In the genomic region with DNA sequence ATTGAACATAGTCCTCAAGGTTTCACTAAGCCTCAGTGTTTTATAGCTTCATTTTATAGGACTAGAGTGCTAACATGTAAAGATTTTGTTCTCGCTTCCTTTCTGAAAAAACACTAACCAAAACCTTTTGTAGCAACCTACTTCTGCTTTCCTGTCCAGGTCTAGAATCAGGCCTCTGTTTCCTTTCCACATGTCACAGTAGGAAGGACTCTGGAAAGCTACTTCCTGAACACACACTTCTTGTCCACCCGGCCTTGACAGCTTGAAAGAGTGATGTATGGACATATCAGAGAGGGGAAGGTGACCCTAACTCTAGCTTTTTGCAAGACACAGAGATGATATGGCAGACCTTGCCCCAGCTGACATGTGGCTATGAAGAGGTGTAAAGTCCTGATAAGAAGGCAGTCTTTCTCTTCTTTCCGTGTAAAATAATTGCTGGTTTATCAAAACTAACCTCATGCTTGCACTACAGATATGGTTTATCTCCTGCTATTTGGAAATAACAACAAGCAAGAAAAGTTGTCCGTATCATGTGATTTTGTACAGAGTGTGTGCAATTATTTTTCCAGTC, we compare ENCODE assay signal across 1 cellular context.
A peak's percentile ranks its signal among the peaks of the same experiment; 100 is the strongest.
TF ChIP-seq lines count a peak whose summit lies in the region.

No MANE protein-coding gene starts in this region.

TF ChIP-seq in K562, 482 proteins besides CTCF, POLR2A, EP300 and RAD21 (continued from another document and continues in another):
- TF ChIP-seq, protein P1, sequence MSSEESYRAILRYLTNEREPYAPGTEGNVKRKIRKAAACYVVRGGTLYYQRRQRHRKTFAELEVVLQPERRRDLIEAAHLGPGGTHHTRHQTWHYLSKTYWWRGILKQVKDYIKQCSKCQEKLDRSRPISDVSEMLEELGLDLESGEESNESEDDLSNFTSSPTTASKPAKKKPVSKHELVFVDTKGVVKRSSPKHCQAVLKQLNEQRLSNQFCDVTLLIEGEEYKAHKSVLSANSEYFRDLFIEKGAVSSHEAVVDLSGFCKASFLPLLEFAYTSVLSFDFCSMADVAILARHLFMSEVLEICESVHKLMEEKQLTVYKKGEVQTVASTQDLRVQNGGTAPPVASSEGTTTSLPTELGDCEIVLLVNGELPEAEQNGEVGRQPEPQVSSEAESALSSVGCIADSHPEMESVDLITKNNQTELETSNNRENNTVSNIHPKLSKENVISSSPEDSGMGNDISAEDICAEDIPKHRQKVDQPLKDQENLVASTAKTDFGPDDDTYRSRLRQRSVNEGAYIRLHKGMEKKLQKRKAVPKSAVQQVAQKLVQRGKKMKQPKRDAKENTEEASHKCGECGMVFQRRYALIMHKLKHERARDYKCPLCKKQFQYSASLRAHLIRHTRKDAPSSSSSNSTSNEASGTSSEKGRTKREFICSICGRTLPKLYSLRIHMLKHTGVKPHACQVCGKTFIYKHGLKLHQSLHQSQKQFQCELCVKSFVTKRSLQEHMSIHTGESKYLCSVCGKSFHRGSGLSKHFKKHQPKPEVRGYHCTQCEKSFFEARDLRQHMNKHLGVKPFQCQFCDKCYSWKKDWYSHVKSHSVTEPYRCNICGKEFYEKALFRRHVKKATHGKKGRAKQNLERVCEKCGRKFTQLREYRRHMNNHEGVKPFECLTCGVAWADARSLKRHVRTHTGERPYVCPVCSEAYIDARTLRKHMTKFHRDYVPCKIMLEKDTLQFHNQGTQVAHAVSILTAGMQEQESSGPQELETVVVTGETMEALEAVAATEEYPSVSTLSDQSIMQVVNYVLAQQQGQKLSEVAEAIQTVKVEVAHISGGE (CRISPR knock-in tag; IDR thresholded peaks at IDR 0.05), result peak in 1 of 3 experiments; percentile 67; a peak in 2 of 6 replicates
- no peak for TF ChIP-seq ATF1 (CRISPR knock-in tag; IDR thresholded peaks at IDR 0.05)
- no peak for TF ChIP-seq ATF1 (tag; IDR thresholded peaks at IDR 0.05)
- TF ChIP-seq ZNF561 (CRISPR knock-in tag; conservative IDR thresholded peaks at IDR 0.05), result no peak
- TF ChIP-seq ARHGAP35 (IDR thresholded peaks at IDR 0.05; ENCODE audit: partially characterized antibody), result no peak
- no peak for TF ChIP-seq NFE2L1 (tag; IDR thresholded peaks at IDR 0.05; ENCODE audit: borderline replicate concordance, low read depth)
- no peak for TF ChIP-seq ZNF785 (CRISPR knock-in tag; IDR thresholded peaks at IDR 0.05)
- TF ChIP-seq, protein P2, sequence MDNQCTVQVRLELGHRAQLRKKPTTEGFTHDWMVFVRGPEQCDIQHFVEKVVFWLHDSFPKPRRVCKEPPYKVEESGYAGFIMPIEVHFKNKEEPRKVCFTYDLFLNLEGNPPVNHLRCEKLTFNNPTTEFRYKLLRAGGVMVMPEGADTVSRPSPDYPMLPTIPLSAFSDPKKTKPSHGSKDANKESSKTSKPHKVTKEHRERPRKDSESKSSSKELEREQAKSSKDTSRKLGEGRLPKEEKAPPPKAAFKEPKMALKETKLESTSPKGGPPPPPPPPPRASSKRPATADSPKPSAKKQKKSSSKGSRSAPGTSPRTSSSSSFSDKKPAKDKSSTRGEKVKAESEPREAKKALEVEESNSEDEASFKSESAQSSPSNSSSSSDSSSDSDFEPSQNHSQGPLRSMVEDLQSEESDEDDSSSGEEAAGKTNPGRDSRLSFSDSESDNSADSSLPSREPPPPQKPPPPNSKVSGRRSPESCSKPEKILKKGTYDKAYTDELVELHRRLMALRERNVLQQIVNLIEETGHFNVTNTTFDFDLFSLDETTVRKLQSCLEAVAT (IDR thresholded peaks at IDR 0.05), result no peak
- TF ChIP-seq PHB (CRISPR knock-in tag; IDR thresholded peaks at IDR 0.05), result no peak
- no peak for TF ChIP-seq SRSF7 (optimal IDR thresholded peaks at IDR 0.05; ENCODE audit: low read depth, low read length)
- no peak for TF ChIP-seq BDP1 (IDR thresholded peaks at IDR 0.05; ENCODE audit: insufficient read depth, insufficient read length)
- no peak for TF ChIP-seq KAT7 (CRISPR knock-in tag; IDR thresholded peaks at IDR 0.05; ENCODE audit: borderline replicate concordance)
- TF ChIP-seq KLF1 (tag; IDR thresholded peaks at IDR 0.05), result no peak
- TF ChIP-seq SIX5 (IDR thresholded peaks at IDR 0.05; ENCODE audit: borderline replicate concordance in 1 of 2, insufficient read depth in 1 of 2, low read depth in 1 of 2, low read length in 2 of 2), result no peak
- no peak for TF ChIP-seq ZNF695 (CRISPR knock-in tag; IDR thresholded peaks at IDR 0.05)
- no peak for TF ChIP-seq HNRNPH1 (optimal IDR thresholded peaks at IDR 0.05; ENCODE audit: low read depth, low read length)
- TF ChIP-seq AFF4 (CRISPR knock-in tag; IDR thresholded peaks at IDR 0.05), result no peak
- TF ChIP-seq EGR1 (conservative IDR thresholded peaks at IDR 0.05), result no peak
- TF ChIP-seq TFAM (CRISPR knock-in tag; conservative IDR thresholded peaks at IDR 0.05), result no peak
- TF ChIP-seq ZNF408 (CRISPR knock-in tag; IDR thresholded peaks at IDR 0.05; ENCODE audit: low read depth), result no peak
- TF ChIP-seq SOX6 (IDR thresholded peaks at IDR 0.05), result peak; percentile 88
- no peak for TF ChIP-seq PRDM10 (IDR thresholded peaks at IDR 0.05; ENCODE audit: partially characterized antibody)
- no peak for TF ChIP-seq SREBF2 (CRISPR knock-in tag; IDR thresholded peaks at IDR 0.05)
- no peak for TF ChIP-seq NR2C2 (CRISPR knock-in tag; IDR thresholded peaks at IDR 0.05)
- 0 out of 2 replicates have a peak, but pooled peaks have one; percentile 21 for TF ChIP-seq NR2C2 (tag; IDR thresholded peaks at IDR 0.05)
- TF ChIP-seq UBTF (IDR thresholded peaks at IDR 0.05; ENCODE audit: borderline replicate concordance in 1 of 2, low read depth in 2 of 2, low read length in 2 of 2), result no peak
- no peak for TF ChIP-seq ZNF124 (CRISPR knock-in tag; IDR thresholded peaks at IDR 0.05)
- TF ChIP-seq, protein P3, sequence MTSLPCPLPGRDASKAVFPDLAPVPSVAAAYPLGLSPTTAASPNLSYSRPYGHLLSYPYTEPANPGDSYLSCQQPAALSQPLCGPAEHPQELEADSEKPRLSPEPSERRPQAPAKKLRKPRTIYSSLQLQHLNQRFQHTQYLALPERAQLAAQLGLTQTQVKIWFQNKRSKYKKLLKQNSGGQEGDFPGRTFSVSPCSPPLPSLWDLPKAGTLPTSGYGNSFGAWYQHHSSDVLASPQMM (CRISPR knock-in tag; IDR thresholded peaks at IDR 0.05), result no peak
- TF ChIP-seq NCOR1 (IDR thresholded peaks at IDR 0.05), result peak; percentile 83
- TF ChIP-seq, protein P4, sequence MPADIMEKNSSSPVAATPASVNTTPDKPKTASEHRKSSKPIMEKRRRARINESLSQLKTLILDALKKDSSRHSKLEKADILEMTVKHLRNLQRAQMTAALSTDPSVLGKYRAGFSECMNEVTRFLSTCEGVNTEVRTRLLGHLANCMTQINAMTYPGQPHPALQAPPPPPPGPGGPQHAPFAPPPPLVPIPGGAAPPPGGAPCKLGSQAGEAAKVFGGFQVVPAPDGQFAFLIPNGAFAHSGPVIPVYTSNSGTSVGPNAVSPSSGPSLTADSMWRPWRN (IDR thresholded peaks at IDR 0.05; ENCODE audit: low read depth), result 0 out of 2 replicates have a peak, but pooled peaks have one; percentile 21
- no peak for TF ChIP-seq GABPB1 (CRISPR knock-in tag; IDR thresholded peaks at IDR 0.05)
- TF ChIP-seq, protein P5, sequence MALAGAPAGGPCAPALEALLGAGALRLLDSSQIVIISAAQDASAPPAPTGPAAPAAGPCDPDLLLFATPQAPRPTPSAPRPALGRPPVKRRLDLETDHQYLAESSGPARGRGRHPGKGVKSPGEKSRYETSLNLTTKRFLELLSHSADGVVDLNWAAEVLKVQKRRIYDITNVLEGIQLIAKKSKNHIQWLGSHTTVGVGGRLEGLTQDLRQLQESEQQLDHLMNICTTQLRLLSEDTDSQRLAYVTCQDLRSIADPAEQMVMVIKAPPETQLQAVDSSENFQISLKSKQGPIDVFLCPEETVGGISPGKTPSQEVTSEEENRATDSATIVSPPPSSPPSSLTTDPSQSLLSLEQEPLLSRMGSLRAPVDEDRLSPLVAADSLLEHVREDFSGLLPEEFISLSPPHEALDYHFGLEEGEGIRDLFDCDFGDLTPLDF (CRISPR knock-in tag; IDR thresholded peaks at IDR 0.05), result no peak
- peak; percentile 47; the same call in 1 of the 2 replicates for TF ChIP-seq MAFG (tag; conservative IDR thresholded peaks at IDR 0.05)
- TF ChIP-seq SPI1 (IDR thresholded peaks at IDR 0.05; ENCODE audit: borderline replicate concordance, low read depth, low read length), result no peak; the same call in 1 of the 2 replicates
- TF ChIP-seq TRIM28 (IDR thresholded peaks at IDR 0.05), result no peak
- TF ChIP-seq MEF2A (IDR thresholded peaks at IDR 0.05; ENCODE audit: control insufficient read depth, low read depth, low read length), result no peak
